Comparison of ENCODE assay signal across 9 cellular contexts in the genomic region with DNA sequence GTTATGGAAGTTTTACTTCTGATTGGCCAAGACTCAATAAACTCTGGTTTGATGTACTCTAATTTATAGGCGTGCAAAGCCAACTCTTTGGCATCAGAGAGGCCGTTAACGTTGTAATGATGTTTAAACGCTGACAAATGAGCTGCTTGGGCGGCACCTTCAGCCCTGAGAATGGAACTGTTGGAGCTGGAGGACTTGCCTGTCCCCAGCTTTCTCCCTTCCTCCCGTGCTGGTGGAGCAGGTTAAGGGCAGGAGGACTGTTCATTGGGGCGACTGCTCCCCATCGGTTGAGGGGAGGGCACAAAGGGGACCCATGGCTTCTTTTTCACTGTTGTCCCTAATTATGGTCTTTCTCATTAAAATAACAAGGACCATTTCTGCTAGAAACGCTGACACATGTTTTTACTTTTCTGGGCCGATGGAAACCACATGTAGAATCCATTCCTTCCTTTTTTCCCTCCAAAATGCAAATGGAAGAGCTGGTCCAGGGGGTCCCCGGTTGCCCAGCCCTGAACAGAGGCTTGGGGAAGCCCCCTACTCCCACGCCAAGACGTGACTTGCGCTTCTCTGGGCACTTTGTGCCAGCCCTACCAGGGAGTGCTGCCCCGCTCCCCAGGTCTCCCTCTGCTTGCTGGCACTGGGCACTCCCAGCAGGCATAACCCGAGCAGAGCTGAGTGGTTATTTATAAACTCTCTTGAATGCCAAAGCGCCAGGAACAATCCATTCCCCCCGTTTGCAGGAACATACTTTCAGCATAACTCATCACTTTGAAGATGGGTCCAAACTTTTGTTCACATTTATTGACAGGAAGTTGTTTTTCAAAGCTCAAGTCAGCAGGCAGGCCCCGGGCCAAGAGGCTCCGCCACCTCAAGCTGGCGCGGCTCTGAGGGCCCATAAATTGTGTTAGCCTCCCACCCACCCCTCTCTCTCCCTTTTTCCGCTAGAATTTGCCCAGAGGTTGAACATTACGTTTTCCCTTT.
DNase-seq lines count a peak whose midpoint lies in the region; ATAC-seq and TF ChIP-seq lines count a peak whose summit lies in the region.
"Had no signal": no experiment of that assay in that cellular context is flagged by ENCODE, and none has a peak within 500 bp of the region (broad histone marks: within the 10 kb centered on the region; RNA-seq: fewer than 3 reads in every experiment).

No MANE protein-coding gene starts in this region.

- H3K4me3 ChIP-seq in coronary artery: no peak overlapping the region
- H3K4me3 ChIP-seq in right lobe of liver: no peak overlapping the region
- no peak overlapping the region for H3K4me3 ChIP-seq in upper lobe of right lung
- H3K4me3 ChIP-seq in naive thymus-derived CD4-positive, alpha-beta T cell (ENCODE audit: low read length): no peak overlapping the region
- no peak overlapping the region for H3K4me3 ChIP-seq in smooth muscle cell

- H3K9me3 Mint-ChIP-seq in naive thymus-derived CD4-positive, alpha-beta T cell: no peaks in the 10 kb centered on the region

- H3F3A ChIP-seq in smooth muscle cell (ENCODE audit: low read depth): no peaks in the 10 kb centered on the region

- ATAC-seq in right lobe of liver: peak in 3 of 4 donors; percentile 41 to 76 (median 67)
- peak; percentile 87 for ATAC-seq in upper lobe of right lung
- no peak for ATAC-seq in naive thymus-derived CD4-positive, alpha-beta T cell
- ATAC-seq in HG03460 (IDR thresholded peaks at IDR 0.05; ENCODE audit: unreplicated experiment): no peak
- no peak for ATAC-seq in HG03439 (IDR thresholded peaks at IDR 0.05; ENCODE audit: unreplicated experiment)

- no peak overlapping the region for H3K4me3 Mint-ChIP-seq in naive thymus-derived CD4-positive, alpha-beta T cell

- H2AFZ ChIP-seq in smooth muscle cell (ENCODE audit: low read depth): no peak overlapping the region

- peaks cover 0 to 15% (median 8%) of the 10 kb centered on the region in 7 donors for H3K4me1 Mint-ChIP-seq in naive thymus-derived CD4-positive, alpha-beta T cell

- no peaks in the 10 kb centered on the region for H3K79me2 ChIP-seq in smooth muscle cell (ENCODE audit: low read depth)

- H3K27ac ChIP-seq in coronary artery (peak overlapping the region; percentile 66 to 70), right lobe of liver (no peak overlapping the region), upper lobe of right lung (peak overlapping the region; percentile 65), smooth muscle cell (ENCODE audit: low read depth) (no peak overlapping the region)
- H3K27ac ChIP-seq in naive thymus-derived CD4-positive, alpha-beta T cell (ENCODE audit: low read depth, low read length): no peak overlapping the region

- DNase-seq in coronary artery (ENCODE audit: low spot score): no peak
- no peak for DNase-seq in right lobe of liver
- no peak for DNase-seq in upper lobe of right lung
- DNase-seq in naive thymus-derived CD4-positive, alpha-beta T cell: no peak
- no peak for DNase-seq in smooth muscle cell (lab: John Stamatoyannopoulos, UW; ENCODE audit: unreplicated experiment)
- DNase-seq: NCI-H1694 treated with DMSO at 0.1 percent for 48 hours had no signal

- H3K27me3 ChIP-seq in right lobe of liver (no peaks in the 10 kb centered on the region), upper lobe of right lung (no peaks in the 10 kb centered on the region), smooth muscle cell (ENCODE audit: low read depth) (no peaks in the 10 kb centered on the region)
- H3K27me3 ChIP-seq in naive thymus-derived CD4-positive, alpha-beta T cell (ENCODE audit: control insufficient read depth in 2 of 2, insufficient read depth in 2 of 2, low read length in 2 of 2): no peaks in the 10 kb centered on the region

- CTCF ChIA-PET in naive thymus-derived CD4-positive, alpha-beta T cell (lab: Charles Lee): no interaction called here

- no peak for TF ChIP-seq POLR2A in right lobe of liver (IDR thresholded peaks at IDR 0.05)

- peak; percentile 88 for TF ChIP-seq EP300 in Ishikawa (IDR thresholded peaks at IDR 0.05; ENCODE audit: borderline replicate concordance)

- 57% methylated on average over 15 of the region's 24 CpGs for WGBS in right lobe of liver (ENCODE audit: insufficient coverage, low coverage, low lambda C conversion rate, missing lambda C conversion rate)
- 74% methylated on average over 24 of the region's 24 CpGs for WGBS in smooth muscle cell (ENCODE audit: low lambda C conversion rate)

- POLR2A ChIA-PET in naive thymus-derived CD4-positive, alpha-beta T cell (lab: Charles Lee): no interaction called here

- H3K27me3 Mint-ChIP-seq in naive thymus-derived CD4-positive, alpha-beta T cell: peaks cover 0 to 28% (median 9%) of the 10 kb centered on the region in 5 donors

- no peak overlapping the region for H3K4me2 ChIP-seq in smooth muscle cell

- H3K36me3 ChIP-seq in right lobe of liver: no peaks in the 10 kb centered on the region
- H3K36me3 ChIP-seq in upper lobe of right lung: no peaks in the 10 kb centered on the region
- H3K36me3 ChIP-seq in naive thymus-derived CD4-positive, alpha-beta T cell (ENCODE audit: control insufficient read depth in 2 of 3, insufficient read depth in 3 of 3, low read length in 3 of 3): no peaks in the 10 kb centered on the region
- H3K36me3 ChIP-seq in smooth muscle cell (ENCODE audit: low read depth): no peaks in the 10 kb centered on the region

- no peaks in the 10 kb centered on the region for H4K20me1 ChIP-seq in smooth muscle cell (ENCODE audit: low read depth)

- H3K27ac Mint-ChIP-seq in naive thymus-derived CD4-positive, alpha-beta T cell: no peak overlapping the region

- TF ChIP-seq CTCF in coronary artery (IDR thresholded peaks at IDR 0.05) (no peak), right lobe of liver (IDR thresholded peaks at IDR 0.05) (no peak), upper lobe of right lung (IDR thresholded peaks at IDR 0.05) (no peak), smooth muscle cell (IDR thresholded peaks at IDR 0.05; ENCODE audit: borderline replicate concordance, insufficient read depth, poor library complexity, severe bottlenecking) (no peak)

- intact Hi-C loops in right lobe of liver (cut with DNase I): no loop called here
- intact Hi-C loops in upper lobe of right lung (cut with DNase I): no loop called here
- intact Hi-C loops in naive thymus-derived CD4-positive, alpha-beta T cell (cut with micrococcal nuclease): no loop called here

- no peak overlapping the region for H3K9ac ChIP-seq in smooth muscle cell (ENCODE audit: low read depth)

- no peaks in the 10 kb centered on the region for H3K9me3 ChIP-seq in right lobe of liver
- H3K9me3 ChIP-seq in upper lobe of right lung: no peaks in the 10 kb centered on the region
- no peaks in the 10 kb centered on the region for H3K9me3 ChIP-seq in naive thymus-derived CD4-positive, alpha-beta T cell (ENCODE audit: control insufficient read depth in 2 of 3, low read length in 3 of 3)
- H3K9me3 ChIP-seq in smooth muscle cell (replicated peaks; ENCODE audit: low read depth): no peaks in the 10 kb centered on the region

- no peaks in the 10 kb centered on the region for H3K36me3 Mint-ChIP-seq in naive thymus-derived CD4-positive, alpha-beta T cell

- no peak; the same call in 1 of the 2 replicates for TF ChIP-seq RAD21 in Ishikawa (IDR thresholded peaks at IDR 0.05; ENCODE audit: low read depth)

- H3K4me1 ChIP-seq in right lobe of liver (no peaks in the 10 kb centered on the region), upper lobe of right lung (peaks cover 29% of the 10 kb centered on the region), smooth muscle cell (ENCODE audit: low read depth) (no peaks in the 10 kb centered on the region)
- no peaks in the 10 kb centered on the region for H3K4me1 ChIP-seq in naive thymus-derived CD4-positive, alpha-beta T cell (ENCODE audit: control insufficient read depth in 2 of 2, insufficient read depth in 2 of 2, low read length in 2 of 2)

TF ChIP-seq in Ishikawa, 13 proteins besides CTCF, POLR2A, EP300 and RAD21:
- TF ChIP-seq EGR1 (IDR thresholded peaks at IDR 0.05) (0 out of 2 replicates have a peak, but pooled peaks have one; percentile 5), ZBTB7A (IDR thresholded peaks at IDR 0.05; ENCODE audit: low read depth) (0 out of 2 replicates have a peak, but pooled peaks have one; percentile 34), YY1 (IDR thresholded peaks at IDR 0.05; ENCODE audit: low read depth) (no peak), CREB1 (IDR thresholded peaks at IDR 0.05; ENCODE audit: low read depth) (no peak), TAF1 (IDR thresholded peaks at IDR 0.05; ENCODE audit: low read depth) (no peak), NFIC (IDR thresholded peaks at IDR 0.05) (peak; percentile 96), CEBPB (IDR thresholded peaks at IDR 0.05) (no peak), TCF12 (IDR thresholded peaks at IDR 0.05; ENCODE audit: low read depth) (peak; percentile 84), TEAD4 (IDR thresholded peaks at IDR 0.05) (peak; percentile 83), FOXM1 (IDR thresholded peaks at IDR 0.05; ENCODE audit: borderline replicate concordance, low read depth) (peak; percentile 83; the same call in 1 of the 2 replicates)
- TF ChIP-seq, protein P1, sequence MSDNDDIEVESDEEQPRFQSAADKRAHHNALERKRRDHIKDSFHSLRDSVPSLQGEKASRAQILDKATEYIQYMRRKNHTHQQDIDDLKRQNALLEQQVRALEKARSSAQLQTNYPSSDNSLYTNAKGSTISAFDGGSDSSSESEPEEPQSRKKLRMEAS (IDR thresholded peaks at IDR 0.05): peak; percentile 39; the same call in 1 of the 2 replicates

Comparison
In these comparisons a context has a peak if more than half of its experiments do, and no peak if none do; other contexts are left out.
1. H3K27ac ChIP-seq: peak in coronary artery (2 of 2) and upper lobe of right lung (single experiment); none in right lobe of liver (0 of 3), naive thymus-derived CD4-positive, alpha-beta T cell (single experiment) and smooth muscle cell (single experiment).
2. ATAC-seq: peak in right lobe of liver (3 of 4) and upper lobe of right lung (single experiment); none in naive thymus-derived CD4-positive, alpha-beta T cell (single experiment), HG03460 (single experiment) and HG03439 (single experiment).